Comparison of ENCODE assay signal across 10 cellular contexts in the genomic region with DNA sequence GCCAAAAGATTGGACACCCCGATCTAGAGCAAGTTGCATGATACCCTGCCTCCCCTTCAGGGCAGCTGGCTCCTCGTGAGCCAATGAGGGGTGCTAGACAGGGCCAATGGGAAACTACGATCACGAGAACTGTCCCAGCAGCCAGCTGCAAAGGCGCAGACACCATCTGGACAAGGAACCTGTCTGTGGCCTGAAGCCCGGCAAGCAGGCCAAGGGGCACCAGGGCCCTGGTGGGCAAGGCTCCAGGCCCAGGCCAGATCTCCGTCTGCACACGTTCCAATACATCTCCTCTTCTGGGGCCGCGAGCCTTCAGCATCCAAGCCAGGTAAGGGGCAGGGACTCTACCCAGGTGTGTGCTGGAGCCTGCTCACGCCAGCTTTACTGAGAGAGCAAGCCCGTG. TPM values are rescaled to one million over a fixed set of nuclear protein-coding genes. Genes with fewer than 3 reads are reported as not detected.
DNase-seq lines count a peak whose midpoint lies in the region; ATAC-seq, FAIRE-seq and TF ChIP-seq lines count a peak whose summit lies in the region.
"Had no signal": no experiment of that assay in that cellular context is flagged by ENCODE, and none has a peak within 500 bp of the region (broad histone marks: within the 10 kb centered on the region; RNA-seq: fewer than 3 reads in every experiment).

No MANE protein-coding gene starts in this region.

- no peak overlapping the region for H3K4me3 ChIP-seq in pancreas
- no peak overlapping the region for H3K4me3 ChIP-seq in vagina

- TF ChIP-seq POLR2A in vagina (IDR thresholded peaks at IDR 0.05) = no peak

- 76 to 82% methylated on average over 12 of the region's 12 CpGs for WGBS in pancreas, 2 donors

- H3K4me1 ChIP-seq in pancreas = peaks cover 10 to 30% (median 15%) of the 10 kb centered on the region in 3 donors
- H3K4me1 ChIP-seq in vagina = peaks cover 74% of the 10 kb centered on the region

- no peak for FAIRE-seq in pancreas (lab: Jason Lieb, UNC)
- FAIRE-seq: keratinocyte had no signal

- ATAC-seq in Right ventricle myocardium superior (ENCODE audit: poor library complexity) = peak; percentile 5
- peak in 3 of 4 donors; percentile 4 to 14 (median 7) for ATAC-seq in pancreas
- ATAC-seq: HCT116 had no signal

- TF ChIP-seq CTCF in pancreas (IDR thresholded peaks at IDR 0.05) (no peak), vagina (IDR thresholded peaks at IDR 0.05) (no peak)

- H3K27ac ChIP-seq in epithelial cell of prostate (peak overlapping the region; percentile 45), pancreas (peak overlapping the region; percentile 12 to 46 (median 41)), vagina (peak overlapping the region; percentile 68)

- DNase-seq in Right ventricle myocardium superior (peak; percentile 60), cardiac septum (ENCODE audit: low spot score) (no peak), epithelial cell of prostate (ENCODE audit: low read depth, low spot score) (no peak), pancreas (peak in 1 of 6 donors; percentile 65), vagina (ENCODE audit: extremely low spot score in 2 of 2) (no peak), NCI-H187 treated with DMSO at 0.1 percent for 48 hours (lab: John Stamatoyannopoulos, UW) (no peak), NCI-H2196 (lab: John Stamatoyannopoulos, UW; ENCODE audit: unreplicated experiment) (no peak), DMS153 treated with DMSO at 0.1 percent for 48 hours (lab: John Stamatoyannopoulos, UW; ENCODE audit: unreplicated experiment) (no peak)

- H3K36me3 ChIP-seq in pancreas = no peaks in the 10 kb centered on the region
- H3K36me3 ChIP-seq in vagina = no peaks in the 10 kb centered on the region

- H3K9me3 ChIP-seq in pancreas (no peaks in the 10 kb centered on the region), vagina (no peaks in the 10 kb centered on the region)

- H3K27me3 ChIP-seq in pancreas = no peaks in the 10 kb centered on the region
- no peaks in the 10 kb centered on the region for H3K27me3 ChIP-seq in vagina

- intact Hi-C loops in Right ventricle myocardium superior (cut with DNase I) (no loop called here), cardiac septum (cut with DNase I) (no loop called here), pancreas (cut with DNase I) (no loop called here), vagina (cut with DNase I) (no loop called here)

RNA-seq across cellular contexts. Expression of a gene that starts 20.2 kb away (rescaled TPM):
- 3.9 TPM for total RNA-seq in Right ventricle myocardium superior
- 4.3 TPM for total RNA-seq in cardiac septum
- 1 to 10 TPM; 3.9 to 7.1 (median 4.4) TPM for total RNA-seq in pancreas
- polyA plus RNA-seq in pancreas = 1 to 10 TPM; 3.7 to 3.8 TPM
- 11.3 TPM for total RNA-seq in vagina

RNA-seq across cellular contexts. Expression of a gene that starts 35.6 kb away (rescaled TPM):
- total RNA-seq in Right ventricle myocardium superior (20.8 TPM), cardiac septum (26.7 TPM), pancreas (10 to 100 TPM; 32.1 to 42.1 (median 35.5) TPM), vagina (21.6 TPM)
- polyA plus RNA-seq in pancreas = 10 to 100 TPM; 22.9 to 28.2 TPM

RNA-seq across cellular contexts. Expression of a gene that starts 52.1 kb away (rescaled TPM):
- total RNA-seq in Right ventricle myocardium superior = 27.5 TPM
- 47.0 TPM for total RNA-seq in cardiac septum
- total RNA-seq in pancreas = 10 to 100 TPM; 34.1 to 56.1 (median 43.7) TPM
- 10 to 100 TPM; 49.3 to 77.8 TPM for polyA plus RNA-seq in pancreas
- 75.1 TPM for total RNA-seq in vagina

RNA-seq across cellular contexts. Expression of a gene that starts 53.1 kb away (rescaled TPM):
- 44.6 TPM for total RNA-seq in Right ventricle myocardium superior
- 13.1 TPM for total RNA-seq in cardiac septum
- total RNA-seq in pancreas = 1 to 10 TPM; 1.2 to 3.5 (median 2.0) TPM
- polyA plus RNA-seq in pancreas = 1 to 10 TPM; 1.4 to 4.0 TPM
- 4.7 TPM for total RNA-seq in vagina
